In the genomic region with DNA sequence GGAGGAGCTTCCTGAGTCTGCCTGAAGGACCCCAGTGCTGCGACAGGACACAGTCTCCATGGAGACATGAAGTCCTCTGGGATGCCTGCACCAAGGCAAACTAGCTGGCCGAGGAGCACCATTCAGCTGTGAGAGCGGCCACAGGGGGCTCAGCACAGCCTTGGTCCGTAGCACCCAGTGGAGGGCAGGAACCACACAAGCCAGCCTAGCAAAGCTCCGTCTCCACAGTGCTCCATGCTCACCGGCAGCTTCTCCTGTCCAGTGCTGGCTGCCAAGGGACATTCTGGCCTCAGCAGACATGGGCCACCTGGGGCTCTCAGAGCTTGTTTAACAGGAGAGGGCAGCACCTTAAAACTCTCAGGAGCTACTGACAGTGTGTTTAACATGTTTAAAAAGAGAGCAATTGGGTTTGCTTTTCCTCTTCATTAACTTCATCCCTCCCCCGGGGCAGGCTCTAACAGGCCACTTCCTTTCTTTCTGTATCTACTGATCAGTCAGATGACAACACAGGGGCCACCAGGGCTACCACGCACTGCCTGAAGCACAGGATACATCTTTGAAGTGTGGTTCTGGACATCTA, we compare ENCODE assay signal across 8 cellular contexts. TPM values are rescaled to one million over a fixed set of nuclear protein-coding genes. Genes with fewer than 3 reads are reported as not detected.
A peak's percentile ranks its signal among the peaks of the same experiment; 100 is the strongest.
DNase-seq lines count a peak whose midpoint lies in the region; ATAC-seq, FAIRE-seq and TF ChIP-seq lines count a peak whose summit lies in the region.

No MANE protein-coding gene starts in this region.

- peak; percentile 72 for ATAC-seq in HG02759 (IDR thresholded peaks at IDR 0.05; ENCODE audit: unreplicated experiment)

- TF ChIP-seq POLR2A in erythroblast (IDR thresholded peaks at IDR 0.05; ENCODE audit: low read length), result no peak

- FAIRE-seq in frontal cortex (lab: Jason Lieb, UNC), result no peak

- peak; percentile 15 for DNase-seq in NCI-H748 (lab: John Stamatoyannopoulos, UW; ENCODE audit: unreplicated experiment)
- no peak for DNase-seq in NCI-H748 treated with DMSO at 0.1 percent for 48 hours (lab: John Stamatoyannopoulos, UW)
- DNase-seq in NOMO-1 treated with DMSO at 0.1 percent for 48 hours (lab: John Stamatoyannopoulos, UW; ENCODE audit: unreplicated experiment), result peak; percentile 31
- DNase-seq in erythroblast (lab: John Stamatoyannopoulos, UW), result peak; percentile 29 to 57
- DNase-seq in Ammon's horn (ENCODE audit: low spot score), result no peak
- no peak for DNase-seq in AG20443 (ENCODE audit: low spot score)
- DNase-seq in frontal cortex (ENCODE audit: low spot score in 2 of 2), result no peak

RNA-seq across cellular contexts. Expression of a gene that starts 57.0 kb away (rescaled TPM):
- total RNA-seq in frontal cortex, result 67.7 TPM

Comparison
In these comparisons a context has a peak if more than half of its experiments do, and no peak if none do; other contexts are left out.
1. DNase-seq: peak in NCI-H748 (single experiment), NOMO-1 treated with DMSO at 0.1 percent for 48 hours (single experiment) and erythroblast (2 of 2); none in NCI-H748 treated with DMSO at 0.1 percent for 48 hours (single experiment), Ammon's horn (single experiment), AG20443 (single experiment) and frontal cortex (0 of 2).